11 cellular contexts compared by ENCODE assay signal in the genomic region with DNA sequence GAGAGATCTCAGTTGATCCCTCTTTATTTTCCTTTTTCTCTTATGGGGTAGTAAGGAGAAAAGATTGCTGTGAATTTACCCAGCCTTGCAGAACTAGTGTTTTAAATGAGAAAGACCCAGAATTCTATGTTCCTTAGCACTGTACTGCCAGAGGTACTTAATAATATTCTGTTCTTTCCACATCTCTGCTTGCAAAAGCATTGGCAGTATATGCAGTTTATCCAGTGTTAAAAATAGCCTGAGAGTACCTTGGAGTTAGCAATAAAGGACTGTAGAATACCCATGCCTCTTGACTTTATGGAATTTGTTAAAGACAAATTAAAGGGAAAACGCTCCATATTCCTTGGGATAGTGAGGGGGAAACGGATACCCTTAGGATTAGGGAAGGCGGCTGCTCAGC. TPM values are rescaled to one million over a fixed set of nuclear protein-coding genes. Genes with fewer than 3 reads are reported as not detected.
DNase-seq lines count a peak whose midpoint lies in the region; ATAC-seq, FAIRE-seq and TF ChIP-seq lines count a peak whose summit lies in the region.
"Had no signal": no experiment of that assay in that cellular context is flagged by ENCODE, and none has a peak within 500 bp of the region (broad histone marks: within the 10 kb centered on the region; RNA-seq: fewer than 3 reads in every experiment).

No MANE protein-coding gene starts in this region.

- intact Hi-C loops in HepG2 (cut with micrococcal nuclease; ENCODE audit: unreplicated experiment), result no loop called here
- intact Hi-C loops in right lobe of liver (cut with DNase I), result no loop called here
- intact Hi-C loops in MCF 10A (cut with micrococcal nuclease), result no loop called here
- intact Hi-C loops in natural killer cell (cut with micrococcal nuclease), result no loop called here
- intact Hi-C loops in vagina (cut with DNase I), result no loop called here

- no peak for DNase-seq in HepG2 (ENCODE audit: low spot score)
- DNase-seq in right lobe of liver, result no peak
- no peak for DNase-seq in MCF 10A (ENCODE audit: unreplicated experiment)
- DNase-seq in natural killer cell, result no peak
- no peak for DNase-seq in vagina (ENCODE audit: extremely low spot score in 2 of 2)
- DNase-seq in globus pallidus (ENCODE audit: low spot score), result no peak
- DNase-seq in NCI-H69 (lab: John Stamatoyannopoulos, UW), result no peak
- DNase-seq: dorsolateral prefrontal cortex, hypothalamus had no signal

- no peak for TF ChIP-seq EP300 in HepG2 (IDR thresholded peaks at IDR 0.05; ENCODE audit: low read depth in 2 of 2, low read length in 2 of 2)
- no peak for TF ChIP-seq EP300 in HepG2 (CRISPR knock-in tag; IDR thresholded peaks at IDR 0.05; ENCODE audit: borderline replicate concordance)

- TF ChIP-seq POLR2A in HepG2 (IDR thresholded peaks at IDR 0.05; ENCODE audit: insufficient read depth in 1 of 2, low read depth in 2 of 2, low read length in 2 of 2) (no peak), right lobe of liver (IDR thresholded peaks at IDR 0.05) (no peak), vagina (IDR thresholded peaks at IDR 0.05) (no peak)

- TF ChIP-seq RAD21 in HepG2 (CRISPR knock-in tag; IDR thresholded peaks at IDR 0.05), result no peak

- H3K79me2 ChIP-seq in HepG2 (ENCODE audit: insufficient read depth, low read length), result peaks cover 46% of the 10 kb centered on the region

- peak overlapping the region; percentile 27; the same call in 1 of the 2 replicates for H3K9ac ChIP-seq in HepG2 (ENCODE audit: insufficient read depth, low read depth, low read length)

- 67% methylated on average over 3 of the region's 3 CpGs for WGBS in HepG2 (ENCODE audit: low lambda C conversion rate)
- 79% methylated on average over 3 of the region's 3 CpGs for WGBS in right lobe of liver (ENCODE audit: insufficient coverage, low coverage, low lambda C conversion rate, missing lambda C conversion rate)

- in situ Hi-C loops in HepG2 (cut with HindIII; ENCODE audit: extremely low pct_ligation_motif_present, low pct_unique_long_range_greater_than_20kb), result no loop called here

- BruUV-seq in HepG2 (replicated peaks; lab: Mats Ljungman, UMichigan) (no TSS peak), MCF 10A (replicated peaks; lab: Mats Ljungman, UMichigan) (no TSS peak)

- peak overlapping the region; percentile 48; the same call in 1 of the 2 replicates for H3K4me2 ChIP-seq in HepG2 (ENCODE audit: low read depth, low read length)

- peaks cover 18% of the 10 kb centered on the region for H3K4me1 Mint-ChIP-seq in MCF 10A (ENCODE audit: insufficient read depth, unreplicated experiment)
- H3K4me1 Mint-ChIP-seq in natural killer cell, result peaks cover 17 to 29% of the 10 kb centered on the region in 2 donors

- ATAC-seq in HepG2 (no peak), right lobe of liver (no peak), natural killer cell (peak in 1 of 3 donors; percentile 5), GM21360 (IDR thresholded peaks at IDR 0.05; ENCODE audit: unreplicated experiment) (no peak)

- H3K27me3 Mint-ChIP-seq in MCF 10A (ENCODE audit: insufficient read depth, unreplicated experiment) (no peaks in the 10 kb centered on the region), natural killer cell (ENCODE audit: low read depth in 2 of 2) (no peaks in the 10 kb centered on the region)

- no peak overlapping the region for H3K4me3 Mint-ChIP-seq in MCF 10A (ENCODE audit: unreplicated experiment)
- H3K4me3 Mint-ChIP-seq in natural killer cell, result no peak overlapping the region
- H3K4me3 Mint-ChIP-seq: CD14-positive monocyte had no signal

- H3K4me1 ChIP-seq in HepG2 (ENCODE audit: insufficient read depth, low read length) (peaks cover 67% of the 10 kb centered on the region), right lobe of liver (no peaks in the 10 kb centered on the region), vagina (peaks cover 27% of the 10 kb centered on the region)

- peaks cover 4% of the 10 kb centered on the region; the same call in 1 of the 2 replicates for H4K20me1 ChIP-seq in HepG2 (ENCODE audit: insufficient read depth, low read length)

- H3K27ac ChIP-seq in HepG2 (ENCODE audit: extremely low read length, insufficient read depth, low read length), result peak overlapping the region; percentile 52
- no peak overlapping the region for H3K27ac ChIP-seq in right lobe of liver
- peak overlapping the region; percentile 6 for H3K27ac ChIP-seq in vagina

- TF ChIP-seq CTCF in HepG2 (CRISPR knock-in tag; IDR thresholded peaks at IDR 0.05) (no peak), right lobe of liver (IDR thresholded peaks at IDR 0.05) (no peak), MCF 10A (IDR thresholded peaks at IDR 0.05; ENCODE audit: unreplicated experiment) (no peak), natural killer cell (IDR thresholded peaks at IDR 0.05) (no peak), vagina (IDR thresholded peaks at IDR 0.05) (no peak)

- POLR2A ChIA-PET in HepG2 (lab: Yijun Ruan, JAX), result interaction anchor here (1.1 to 2.4 kb wide), 4 partner anchors 9 to 35 kb away, joined by 3 to 16 read pairs (median 7); a partner anchor contains a TSS
- POLR2A ChIA-PET in MCF 10A (lab: Yijun Ruan, JAX), result interaction anchor here (1.0 to 3.5 kb wide), 7 partner anchors 9 to 39 kb away, joined by 3 to 30 read pairs (median 5); a partner anchor contains a TSS

- no peak overlapping the region for H3K4me3 ChIP-seq in HepG2 (replicated peaks in 1 of 3; ENCODE audit: insufficient read depth in 1 of 3, low read depth in 2 of 3, low read length in 3 of 3)
- no peak overlapping the region for H3K4me3 ChIP-seq in right lobe of liver
- H3K4me3 ChIP-seq in vagina, result no peak overlapping the region
- H3K4me3 ChIP-seq: dorsolateral prefrontal cortex had no signal

- H3K9me3 Mint-ChIP-seq in MCF 10A (ENCODE audit: unreplicated experiment), result no peaks in the 10 kb centered on the region
- no peaks in the 10 kb centered on the region for H3K9me3 Mint-ChIP-seq in natural killer cell
- H3K9me3 Mint-ChIP-seq: CD14-positive monocyte had no signal

- CTCF ChIA-PET in HepG2 (lab: Yijun Ruan, JAX; ENCODE audit: low intra/inter-chr PET ratio, low total read pairs), result no interaction called here
- CTCF ChIA-PET in MCF 10A (lab: Yijun Ruan, JAX), result interaction anchor here (0.5 to 1.6 kb wide), 7 partner anchors 10 to 606 kb away, joined by 3 to 12 read pairs (median 3); a partner anchor contains a TSS

- H3K36me3 Mint-ChIP-seq in MCF 10A (ENCODE audit: insufficient read depth, unreplicated experiment) (peaks cover 74% of the 10 kb centered on the region), natural killer cell (no peaks in the 10 kb centered on the region)

- H3K27me3 ChIP-seq in HepG2 (ENCODE audit: control insufficient read depth in 1 of 2, insufficient read depth in 2 of 2, low read length in 2 of 2) (no peaks in the 10 kb centered on the region), right lobe of liver (no peaks in the 10 kb centered on the region), vagina (no peaks in the 10 kb centered on the region)
- H3K27me3 ChIP-seq: dorsolateral prefrontal cortex had no signal

- peaks cover 20 to 41% of the 10 kb centered on the region in 2 experiments for H3K36me3 ChIP-seq in HepG2 (replicated peaks in 1 of 2; ENCODE audit: control insufficient read depth in 1 of 2, insufficient read depth in 2 of 2, low read length in 2 of 2)
- no peaks in the 10 kb centered on the region for H3K36me3 ChIP-seq in right lobe of liver
- H3K36me3 ChIP-seq in vagina, result peaks cover 0 to 10% of the 10 kb centered on the region in 2 donors

- H3K27ac Mint-ChIP-seq in MCF 10A (ENCODE audit: low read depth, unreplicated experiment) (peak overlapping the region; percentile 77), natural killer cell (peak overlapping the region; percentile 87 to 88)

- no peak overlapping the region for H2AFZ ChIP-seq in HepG2 (ENCODE audit: low read length)

- FAIRE-seq in HepG2 (lab: Jason Lieb, UNC), result no peak

- H3K9me3 ChIP-seq in HepG2 (ENCODE audit: low read length) (no peaks in the 10 kb centered on the region), right lobe of liver (no peaks in the 10 kb centered on the region), vagina (no peaks in the 10 kb centered on the region)

RNA-seq across cellular contexts. Expression of a gene that starts 11.9 kb away (rescaled TPM):
- total RNA-seq in HepG2 (2016; rRNA removed; fragmentation: Illumina TruSeq; extraction: Trizol) (25.4 and 35.8 TPM in 2 replicates), right lobe of liver (1 to 10 TPM; 1.6 to 9.6 (median 4.5) TPM), MCF 10A (2022) (45.3 and 61.0 TPM in 2 replicates), natural killer cell (10 to 100 TPM; 46.6 to 84.9 (median 69.6) TPM), vagina (35.1 TPM)
- 116 and 121 TPM in 2 replicates for total RNA-seq in HepG2 (2016; cell fraction: cytosol; rRNA removed; fragmentation: Illumina TruSeq; extraction: Trizol; ENCODE audit: low read depth)
- total RNA-seq in HepG2 (2016; cell fraction: insoluble cytoplasmic fraction; rRNA removed; fragmentation: Illumina TruSeq; extraction: Trizol), result 25.1 and 35.3 TPM in 2 replicates
- 38.4 and 41.5 TPM in 2 replicates for total RNA-seq in HepG2 (2016; cell fraction: membrane; rRNA removed; fragmentation: Illumina TruSeq; extraction: Trizol)
- total RNA-seq in HepG2 (2016; cell fraction: nucleus; rRNA removed; fragmentation: Illumina TruSeq; extraction: Trizol), result 53.5 and 62.4 TPM in 2 replicates
- 67.4 and 70.8 TPM in 2 replicates for polyA plus RNA-seq in HepG2 (2011; rRNA removed)
- 38.1 and 42.5 TPM in 2 replicates for polyA plus RNA-seq in HepG2 (2011; cell fraction: cytosol; rRNA removed)
- polyA plus RNA-seq in HepG2 (2011; cell fraction: nucleus; rRNA removed), result 195 and 234 TPM in 2 replicates
- 29.8 and 35.6 TPM in 2 replicates for polyA plus RNA-seq in HepG2 (2012)
- 4.5 and 5.9 TPM in 2 replicates for polyA plus RNA-seq in HepG2 (2016; cell fraction: cytosol; fragmentation: Illumina TruSeq; extraction: Trizol; ENCODE audit: low read depth)
- 17.5 and 18.7 TPM in 2 replicates for polyA plus RNA-seq in HepG2 (2016; cell fraction: insoluble cytoplasmic fraction; fragmentation: Illumina TruSeq; extraction: Trizol; ENCODE audit: low read depth)
- 8.7 and 9.5 TPM in 2 replicates for polyA plus RNA-seq in HepG2 (2016; cell fraction: membrane; fragmentation: Illumina TruSeq; extraction: Trizol; ENCODE audit: low read depth)
- 86.8 and 104 TPM in 2 replicates for polyA plus RNA-seq in HepG2 (2016; cell fraction: nucleus; fragmentation: Illumina TruSeq; extraction: Trizol; ENCODE audit: insufficient read depth, low read depth)
- 346 and 374 TPM in 2 replicates for polyA minus RNA-seq in HepG2 (2011; rRNA and poly(A)+ RNA removed; ENCODE audit: low replicate concordance)
- 39.3 and 39.6 TPM in 2 replicates for polyA minus RNA-seq in HepG2 (2011; cell fraction: cytosol; rRNA and poly(A)+ RNA removed)
- 114 and 135 TPM in 2 replicates for polyA minus RNA-seq in HepG2 (2011; cell fraction: nucleus; rRNA and poly(A)+ RNA removed)

RNA-seq across cellular contexts. Expression of a gene that starts 31.1 kb away (rescaled TPM):
- 9.9 and 14.4 TPM in 2 replicates for total RNA-seq in HepG2 (2016; rRNA removed; fragmentation: Illumina TruSeq; extraction: Trizol)
- total RNA-seq in HepG2 (2016; cell fraction: cytosol; rRNA removed; fragmentation: Illumina TruSeq; extraction: Trizol; ENCODE audit: low read depth), result 1.6 and 1.9 TPM in 2 replicates
- total RNA-seq in HepG2 (2016; cell fraction: insoluble cytoplasmic fraction; rRNA removed; fragmentation: Illumina TruSeq; extraction: Trizol), result 8.0 and 15.5 TPM in 2 replicates
- total RNA-seq in HepG2 (2016; cell fraction: membrane; rRNA removed; fragmentation: Illumina TruSeq; extraction: Trizol), result 4.8 and 5.1 TPM in 2 replicates
- total RNA-seq in HepG2 (2016; cell fraction: nucleus; rRNA removed; fragmentation: Illumina TruSeq; extraction: Trizol), result 16.6 and 20.9 TPM in 2 replicates
- polyA plus RNA-seq in HepG2 (2011; rRNA removed), result 23.7 and 30.2 TPM in 2 replicates
- 18.0 and 24.3 TPM in 2 replicates for polyA plus RNA-seq in HepG2 (2011; cell fraction: cytosol; rRNA removed)
- 25.8 and 28.3 TPM in 2 replicates for polyA plus RNA-seq in HepG2 (2011; cell fraction: nucleus; rRNA removed)
- polyA plus RNA-seq in HepG2 (2012), result 14.5 and 15.3 TPM in 2 replicates
- 1.2 and 1.8 TPM in 2 replicates for polyA plus RNA-seq in HepG2 (2016; cell fraction: cytosol; fragmentation: Illumina TruSeq; extraction: Trizol; ENCODE audit: low read depth)
- polyA plus RNA-seq in HepG2 (2016; cell fraction: insoluble cytoplasmic fraction; fragmentation: Illumina TruSeq; extraction: Trizol; ENCODE audit: low read depth), result 8.4 and 8.8 TPM in 2 replicates
- polyA plus RNA-seq in HepG2 (2016; cell fraction: membrane; fragmentation: Illumina TruSeq; extraction: Trizol; ENCODE audit: low read depth), result 2.6 and 3.5 TPM in 2 replicates
- polyA plus RNA-seq in HepG2 (2016; cell fraction: nucleus; fragmentation: Illumina TruSeq; extraction: Trizol; ENCODE audit: insufficient read depth, low read depth), result 29.5 and 29.9 TPM in 2 replicates
- 18.7 and 48.3 TPM in 2 replicates for polyA minus RNA-seq in HepG2 (2011; rRNA and poly(A)+ RNA removed; ENCODE audit: low replicate concordance)
- 13.9 and 15.8 TPM in 2 replicates for polyA minus RNA-seq in HepG2 (2011; cell fraction: cytosol; rRNA and poly(A)+ RNA removed)
- 5.9 and 8.5 TPM in 2 replicates for polyA minus RNA-seq in HepG2 (2011; cell fraction: nucleus; rRNA and poly(A)+ RNA removed)
- 10 to 100 TPM in 5 of 6 experiments, 1 to 10 TPM in 1; 9.7 to 21.2 (median 13.7) TPM for total RNA-seq in right lobe of liver
- total RNA-seq in MCF 10A (2022), result 4.6 and 6.4 TPM in 2 replicates
- 10 to 100 TPM in 2 of 3 donors, 1 to 10 TPM in 1; 5.6 to 13.0 (median 12.7) TPM for total RNA-seq in natural killer cell
- total RNA-seq in vagina, result 18.2 TPM

RNA-seq across cellular contexts. Expression of a gene that starts 34.5 kb away (rescaled TPM):
- 21.5 and 21.6 TPM in 2 replicates for total RNA-seq in HepG2 (2016; rRNA removed; fragmentation: Illumina TruSeq; extraction: Trizol)
- total RNA-seq in HepG2 (2016; cell fraction: cytosol; rRNA removed; fragmentation: Illumina TruSeq; extraction: Trizol; ENCODE audit: low read depth), result 4.2 and 5.7 TPM in 2 replicates
- total RNA-seq in HepG2 (2016; cell fraction: insoluble cytoplasmic fraction; rRNA removed; fragmentation: Illumina TruSeq; extraction: Trizol), result 19.7 and 21.7 TPM in 2 replicates
- total RNA-seq in HepG2 (2016; cell fraction: membrane; rRNA removed; fragmentation: Illumina TruSeq; extraction: Trizol), result 8.6 and 9.1 TPM in 2 replicates
- 28.4 and 34.8 TPM in 2 replicates for total RNA-seq in HepG2 (2016; cell fraction: nucleus; rRNA removed; fragmentation: Illumina TruSeq; extraction: Trizol)
- polyA plus RNA-seq in HepG2 (2011; rRNA removed), result 11.2 and 12.5 TPM in 2 replicates
- 6.1 and 9.0 TPM in 2 replicates for polyA plus RNA-seq in HepG2 (2011; cell fraction: cytosol; rRNA removed)
- polyA plus RNA-seq in HepG2 (2011; cell fraction: nucleus; rRNA removed), result 22.2 and 25.4 TPM in 2 replicates
- polyA plus RNA-seq in HepG2 (2012), result 12.1 and 13.5 TPM in 2 replicates
- polyA plus RNA-seq in HepG2 (2016; cell fraction: cytosol; fragmentation: Illumina TruSeq; extraction: Trizol; ENCODE audit: low read depth), result 2.2 and 2.4 TPM in 2 replicates
- polyA plus RNA-seq in HepG2 (2016; cell fraction: insoluble cytoplasmic fraction; fragmentation: Illumina TruSeq; extraction: Trizol; ENCODE audit: low read depth), result 19.5 and 20.3 TPM in 2 replicates
- polyA plus RNA-seq in HepG2 (2016; cell fraction: membrane; fragmentation: Illumina TruSeq; extraction: Trizol; ENCODE audit: low read depth), result 4.3 and 4.5 TPM in 2 replicates
- 37.7 and 42.1 TPM in 2 replicates for polyA plus RNA-seq in HepG2 (2016; cell fraction: nucleus; fragmentation: Illumina TruSeq; extraction: Trizol; ENCODE audit: insufficient read depth, low read depth)
- 8.8 and 15.1 TPM in 2 replicates for polyA minus RNA-seq in HepG2 (2011; rRNA and poly(A)+ RNA removed; ENCODE audit: low replicate concordance)
- polyA minus RNA-seq in HepG2 (2011; cell fraction: cytosol; rRNA and poly(A)+ RNA removed), result 4.7 and 4.9 TPM in 2 replicates
- 26.7 and 28.5 TPM in 2 replicates for polyA minus RNA-seq in HepG2 (2011; cell fraction: nucleus; rRNA and poly(A)+ RNA removed)
- total RNA-seq in right lobe of liver, result 1 to 10 TPM; 4.0 to 5.4 (median 4.8) TPM
- total RNA-seq in MCF 10A (2022), result 19.4 and 20.4 TPM in 2 replicates
- total RNA-seq in natural killer cell, result 10 to 100 TPM; 46.3 to 57.3 (median 56.1) TPM
- 15.5 TPM for total RNA-seq in vagina

RNA-seq across cellular contexts. Expression of a gene that starts 34.6 kb away (rescaled TPM):
- total RNA-seq in HepG2 (2016; rRNA removed; fragmentation: Illumina TruSeq; extraction: Trizol), result 46.7 and 55.0 TPM in 2 replicates
- 9.5 and 12.3 TPM in 2 replicates for total RNA-seq in HepG2 (2016; cell fraction: cytosol; rRNA removed; fragmentation: Illumina TruSeq; extraction: Trizol; ENCODE audit: low read depth)
- total RNA-seq in HepG2 (2016; cell fraction: insoluble cytoplasmic fraction; rRNA removed; fragmentation: Illumina TruSeq; extraction: Trizol), result 45.8 and 52.4 TPM in 2 replicates
- total RNA-seq in HepG2 (2016; cell fraction: membrane; rRNA removed; fragmentation: Illumina TruSeq; extraction: Trizol), result 18.9 and 20.2 TPM in 2 replicates
- 51.3 and 66.0 TPM in 2 replicates for total RNA-seq in HepG2 (2016; cell fraction: nucleus; rRNA removed; fragmentation: Illumina TruSeq; extraction: Trizol)
- polyA plus RNA-seq in HepG2 (2011; rRNA removed), result 47.5 and 53.5 TPM in 2 replicates
- polyA plus RNA-seq in HepG2 (2011; cell fraction: cytosol; rRNA removed), result 35.5 and 39.1 TPM in 2 replicates
- polyA plus RNA-seq in HepG2 (2011; cell fraction: nucleus; rRNA removed), result 268 and 334 TPM in 2 replicates
- polyA plus RNA-seq in HepG2 (2012), result 28.1 and 39.6 TPM in 2 replicates
- 4.3 and 4.6 TPM in 2 replicates for polyA plus RNA-seq in HepG2 (2016; cell fraction: cytosol; fragmentation: Illumina TruSeq; extraction: Trizol; ENCODE audit: low read depth)
- 36.4 and 39.2 TPM in 2 replicates for polyA plus RNA-seq in HepG2 (2016; cell fraction: insoluble cytoplasmic fraction; fragmentation: Illumina TruSeq; extraction: Trizol; ENCODE audit: low read depth)
- polyA plus RNA-seq in HepG2 (2016; cell fraction: membrane; fragmentation: Illumina TruSeq; extraction: Trizol; ENCODE audit: low read depth), result 6.8 and 7.1 TPM in 2 replicates
- 109 and 112 TPM in 2 replicates for polyA plus RNA-seq in HepG2 (2016; cell fraction: nucleus; fragmentation: Illumina TruSeq; extraction: Trizol; ENCODE audit: insufficient read depth, low read depth)
- 105 and 173 TPM in 2 replicates for polyA minus RNA-seq in HepG2 (2011; rRNA and poly(A)+ RNA removed; ENCODE audit: low replicate concordance)
- polyA minus RNA-seq in HepG2 (2011; cell fraction: cytosol; rRNA and poly(A)+ RNA removed), result 15.1 and 21.0 TPM in 2 replicates
- polyA minus RNA-seq in HepG2 (2011; cell fraction: nucleus; rRNA and poly(A)+ RNA removed), result 89.8 and 99.8 TPM in 2 replicates
- 10 to 100 TPM; 13.1 to 28.3 (median 21.1) TPM for total RNA-seq in right lobe of liver
- total RNA-seq in MCF 10A (2022), result 28.0 and 33.2 TPM in 2 replicates
- 10 to 100 TPM; 60.7 to 84.7 (median 68.2) TPM for total RNA-seq in natural killer cell
- total RNA-seq in vagina, result 47.9 TPM

RNA-seq across cellular contexts. Expression of a gene that starts 40.3 kb away (rescaled TPM):
- total RNA-seq in HepG2 (2016; rRNA removed; fragmentation: Illumina TruSeq; extraction: Trizol), result 17.1 and 21.1 TPM in 2 replicates
- 6.8 and 7.6 TPM in 2 replicates for total RNA-seq in HepG2 (2016; cell fraction: cytosol; rRNA removed; fragmentation: Illumina TruSeq; extraction: Trizol; ENCODE audit: low read depth)
- 14.0 and 20.2 TPM in 2 replicates for total RNA-seq in HepG2 (2016; cell fraction: insoluble cytoplasmic fraction; rRNA removed; fragmentation: Illumina TruSeq; extraction: Trizol)
- 8.4 and 9.8 TPM in 2 replicates for total RNA-seq in HepG2 (2016; cell fraction: membrane; rRNA removed; fragmentation: Illumina TruSeq; extraction: Trizol)
- total RNA-seq in HepG2 (2016; cell fraction: nucleus; rRNA removed; fragmentation: Illumina TruSeq; extraction: Trizol), result 30.8 and 33.0 TPM in 2 replicates
- 32.4 and 36.3 TPM in 2 replicates for polyA plus RNA-seq in HepG2 (2011; rRNA removed)
- polyA plus RNA-seq in HepG2 (2011; cell fraction: cytosol; rRNA removed), result 15.3 and 21.4 TPM in 2 replicates
- polyA plus RNA-seq in HepG2 (2011; cell fraction: nucleus; rRNA removed), result 149 and 178 TPM in 2 replicates
- 22.9 and 25.0 TPM in 2 replicates for polyA plus RNA-seq in HepG2 (2012)
- polyA plus RNA-seq in HepG2 (2016; cell fraction: cytosol; fragmentation: Illumina TruSeq; extraction: Trizol; ENCODE audit: low read depth), result 1.9 and 2.0 TPM in 2 replicates
- polyA plus RNA-seq in HepG2 (2016; cell fraction: insoluble cytoplasmic fraction; fragmentation: Illumina TruSeq; extraction: Trizol; ENCODE audit: low read depth), result 20.9 and 25.3 TPM in 2 replicates
- 6.3 and 6.7 TPM in 2 replicates for polyA plus RNA-seq in HepG2 (2016; cell fraction: membrane; fragmentation: Illumina TruSeq; extraction: Trizol; ENCODE audit: low read depth)
- 75.9 and 77.2 TPM in 2 replicates for polyA plus RNA-seq in HepG2 (2016; cell fraction: nucleus; fragmentation: Illumina TruSeq; extraction: Trizol; ENCODE audit: insufficient read depth, low read depth)
- 91.8 and 102 TPM in 2 replicates for polyA minus RNA-seq in HepG2 (2011; rRNA and poly(A)+ RNA removed; ENCODE audit: low replicate concordance)
- polyA minus RNA-seq in HepG2 (2011; cell fraction: cytosol; rRNA and poly(A)+ RNA removed), result 22.4 and 22.8 TPM in 2 replicates
- polyA minus RNA-seq in HepG2 (2011; cell fraction: nucleus; rRNA and poly(A)+ RNA removed), result 79.8 and 79.9 TPM in 2 replicates
- 100 to 1,000 TPM in 1 of 6 experiments, 10 to 100 TPM in 5; 44.8 to 102 (median 57.9) TPM for total RNA-seq in right lobe of liver
- 42.7 and 48.8 TPM in 2 replicates for total RNA-seq in MCF 10A (2022)
- total RNA-seq in natural killer cell, result not detected
- 71.0 TPM for total RNA-seq in vagina
- polyA plus RNA-seq: CD14-positive monocyte had no signal

Comparison
In these comparisons a context has a peak if more than half of its experiments do, and no peak if none do; other contexts are left out.
1. H3K27ac ChIP-seq: peak in HepG2 (single experiment) and vagina (single experiment); none in right lobe of liver (0 of 3).